8 cellular contexts compared by ENCODE assay signal in the genomic region with DNA sequence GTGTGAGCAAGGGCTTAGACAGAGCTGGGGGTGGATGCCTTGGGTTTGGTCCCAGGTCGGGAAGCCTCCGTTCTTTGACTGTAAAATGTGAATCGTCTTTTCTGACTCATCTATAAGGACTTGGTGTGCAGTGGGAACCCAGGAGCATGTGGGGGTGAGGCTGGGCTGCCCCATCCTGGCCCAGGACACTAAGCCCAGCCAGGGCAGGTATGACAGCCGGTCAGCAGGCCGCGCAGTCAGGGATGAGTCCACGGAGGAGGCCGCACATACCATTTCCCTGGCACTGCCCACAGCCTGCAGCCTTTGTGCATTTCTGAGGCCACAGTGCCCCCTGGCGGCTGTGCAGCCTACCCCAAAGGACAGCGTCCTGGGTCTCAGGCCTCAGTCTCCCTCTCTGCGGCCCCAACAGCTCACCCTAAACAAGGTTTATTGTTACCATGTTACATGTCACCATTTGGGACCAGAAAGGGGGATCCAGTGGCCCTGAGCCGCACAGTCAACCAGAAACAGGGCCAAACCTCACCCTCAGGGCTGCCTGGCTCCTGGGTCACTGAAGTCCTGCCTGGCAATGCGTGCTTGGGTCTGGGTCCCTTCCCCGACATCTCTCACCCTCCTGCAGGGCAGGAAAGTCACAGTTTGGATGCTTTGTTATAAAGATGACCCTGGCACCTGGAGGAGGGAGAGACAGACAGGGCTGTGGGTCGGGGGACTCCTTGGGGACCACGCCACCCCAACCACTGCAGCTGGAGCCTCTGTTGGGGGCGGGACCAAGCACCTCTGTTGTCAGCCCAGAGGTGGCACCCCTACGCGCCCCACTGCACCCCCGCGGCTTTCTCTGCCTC. TPM values are rescaled to one million over a fixed set of nuclear protein-coding genes. Genes with fewer than 3 reads are reported as not detected.
A peak's percentile ranks its signal among the peaks of the same experiment; 100 is the strongest.
DNase-seq lines count a peak whose midpoint lies in the region; ATAC-seq lines count a peak whose summit lies in the region.

No MANE protein-coding gene starts in this region.

- intact Hi-C loops in cardiac septum (cut with DNase I), result loop anchor here (2.0 to 5.0 kb wide), 3 partner anchors 585 to 729 kb away; no protein-coding TSS in a partner anchor

- no peak overlapping the region for H3K4me3 Mint-ChIP-seq in activated naive CD8-positive, alpha-beta T cell treated with anti-CD3 and anti-CD28 coated beads, Interleukin-2, amount 50 U/mL, for 24 hours

- in situ Hi-C loops in KBM-7 (cut with MboI; ENCODE audit: low pct_unique_long_range_greater_than_20kb, low sequenced_read_pairs), result loop anchor here (25.0 kb wide), 1 partner anchor 710 kb away; no protein-coding TSS in a partner anchor

- H3K9me3 Mint-ChIP-seq in activated naive CD8-positive, alpha-beta T cell treated with anti-CD3 and anti-CD28 coated beads, Interleukin-2, amount 50 U/mL, for 24 hours, result no peaks in the 10 kb centered on the region

- no peaks in the 10 kb centered on the region for H3K36me3 Mint-ChIP-seq in activated naive CD8-positive, alpha-beta T cell treated with anti-CD3 and anti-CD28 coated beads, Interleukin-2, amount 50 U/mL, for 24 hours (ENCODE audit: low read depth)

- peak; percentile 94 for DNase-seq in GM03348 (ENCODE audit: low spot score)
- peak; percentile 61 for DNase-seq in KBM-7
- DNase-seq in T follicular helper cell (ENCODE audit: low read depth), result peak; percentile 63
- peak; percentile 84 for DNase-seq in activated naive CD8-positive, alpha-beta T cell treated with anti-CD3 and anti-CD28 coated beads, Interleukin-2, amount 50 U/mL, for 24 hours
- peak; percentile 86 for DNase-seq in cardiac septum (ENCODE audit: low spot score)
- peak; percentile 53 for DNase-seq in putamen (ENCODE audit: low spot score)

- no peak overlapping the region for H3K27ac Mint-ChIP-seq in activated naive CD8-positive, alpha-beta T cell treated with anti-CD3 and anti-CD28 coated beads, Interleukin-2, amount 50 U/mL, for 24 hours

- H3K27me3 Mint-ChIP-seq in activated naive CD8-positive, alpha-beta T cell treated with anti-CD3 and anti-CD28 coated beads, Interleukin-2, amount 50 U/mL, for 24 hours, result no peaks in the 10 kb centered on the region

- no peaks in the 10 kb centered on the region for H3K4me1 Mint-ChIP-seq in activated naive CD8-positive, alpha-beta T cell treated with anti-CD3 and anti-CD28 coated beads, Interleukin-2, amount 50 U/mL, for 24 hours

- ATAC-seq in activated naive CD8-positive, alpha-beta T cell treated with anti-CD3 and anti-CD28 coated beads, Interleukin-2, amount 50 U/mL, for 24 hours, result peak; percentile 76
- no peak for ATAC-seq in GM18502 (IDR thresholded peaks at IDR 0.05; ENCODE audit: poor library complexity, unreplicated experiment)
- no peak for ATAC-seq in HG03439 (IDR thresholded peaks at IDR 0.05; ENCODE audit: unreplicated experiment)

RNA-seq across cellular contexts. Expression of a gene that starts 14.4 kb away (rescaled TPM):
- 3.1 TPM for total RNA-seq in cardiac septum
